30 cellular contexts compared by ENCODE assay signal in genomic region chr10:34850558-34850957, GRCh38.
"Had no signal": no experiment of that assay in that cellular context is flagged by ENCODE, and none has a peak within 500 bp of the region (broad histone marks: within the 10 kb centered on the region; RNA-seq: fewer than 3 reads in every experiment).

No MANE protein-coding gene starts in this region.

- FAIRE-seq: endometrium, endothelial cell of umbilical vein had no signal

- H3K4me3 ChIP-seq: ascending aorta, breast epithelium, cardiac muscle cell, colonic mucosa, esophagus squamous epithelium, gastroesophageal sphincter, heart right ventricle had no signal

- H3K36me3 ChIP-seq: ascending aorta, breast epithelium, cardiac muscle cell, colonic mucosa, esophagus squamous epithelium, gastroesophageal sphincter, heart right ventricle had no signal

- ATAC-seq: activated CD4-positive, alpha-beta T cell treated with anti-CD3 and anti-CD28 coated beads for 36 hours; activated CD8-positive, alpha-beta memory T cell treated with anti-CD3 and anti-CD28 coated beads, Interleukin-2, amount 10 ng/mL, durations not matched to agents 7 days and 5 days; activated CD8-positive, alpha-beta T cell treated with anti-CD3 and anti-CD28 coated beads, Interleukin-2, amount 10 ng/mL, durations not matched to agents 7 days and 5 days; activated naive CD4-positive, alpha-beta T cell treated with anti-CD3 and anti-CD28 coated beads, Interleukin-2, amount 50 U/mL, for 72 hours; gastroesophageal sphincter; heart right ventricle had no signal

- H3K9me3 ChIP-seq: ascending aorta, breast epithelium, colonic mucosa, esophagus squamous epithelium, gastroesophageal sphincter, heart right ventricle had no signal

- H3K4me1 ChIP-seq: ascending aorta, breast epithelium, colonic mucosa had no signal

- H3K27me3 ChIP-seq: ascending aorta, breast epithelium, cardiac muscle cell, colonic mucosa, esophagus squamous epithelium, gastroesophageal sphincter, heart right ventricle had no signal

- DNase-seq: activated CD4-positive, alpha-beta memory T cell treated with anti-CD3 and anti-CD28 coated beads for 36 hours; activated CD4-positive, alpha-beta T cell treated with anti-CD3 and anti-CD28 coated beads for 36 hours; activated CD4-positive, alpha-beta T cell treated with anti-CD3 and anti-CD28 coated beads, Interleukin-2, amount 10 ng/mL, durations not matched to agents 24 days and 14 days; activated CD4-positive, CD25-positive, alpha-beta regulatory T cell; activated CD4-positive, CD25-positive, alpha-beta regulatory T cell treated with anti-CD3 and anti-CD28 coated beads, Interleukin-2, amount 50 U/mL, for 72 hours; activated CD8-positive, alpha-beta memory T cell treated with anti-CD3 and anti-CD28 coated beads, Interleukin-2, amount 10 ng/mL, durations not matched to agents 7 days and 5 days; activated CD8-positive, alpha-beta memory T cell treated with anti-CD3 and anti-CD28 coated beads, Interleukin-2, amount 50 U/mL, for 4 hours; activated CD8-positive, alpha-beta T cell treated with anti-CD3 and anti-CD28 coated beads, Interleukin-2, amount 10 ng/mL, durations not matched to agents 7 days and 5 days; activated effector memory CD4-positive, alpha-beta T cell treated with anti-CD3 and anti-CD28 coated beads, Interleukin-2, amount 50 U/mL, for 16 hours; activated naive CD4-positive, alpha-beta T cell; activated naive CD4-positive, alpha-beta T cell treated with anti-CD3 and anti-CD28 coated beads, Interleukin-2, amount 10 ng/mL, durations not matched to agents 7 days and 5 days; activated naive CD8-positive, alpha-beta T cell treated with anti-CD3 and anti-CD28 coated beads, Interleukin-2, amount 10 ng/mL, durations not matched to agents 7 days and 5 days; activated T-cell treated with anti-CD3 and anti-CD28 coated beads, Interleukin-2, amount 50 U/mL, for 1 hour; activated T-cell treated with anti-CD3 and anti-CD28 coated beads, Interleukin-2, amount 50 U/mL, for 48 hours; central memory CD4-positive, alpha-beta T cell; cerebellar nuclear complex; colonic mucosa; effector CD8-positive, alpha-beta T cell; esophagus squamous epithelium; foreskin melanocyte; heart right ventricle; T-helper 2 cell had no signal

- H3K27ac ChIP-seq: ascending aorta, breast epithelium, cardiac muscle cell, colonic mucosa, epithelial cell of prostate, esophagus squamous epithelium, gastroesophageal sphincter, heart right ventricle had no signal
